8 cellular contexts compared by ENCODE assay signal in the genomic region with DNA sequence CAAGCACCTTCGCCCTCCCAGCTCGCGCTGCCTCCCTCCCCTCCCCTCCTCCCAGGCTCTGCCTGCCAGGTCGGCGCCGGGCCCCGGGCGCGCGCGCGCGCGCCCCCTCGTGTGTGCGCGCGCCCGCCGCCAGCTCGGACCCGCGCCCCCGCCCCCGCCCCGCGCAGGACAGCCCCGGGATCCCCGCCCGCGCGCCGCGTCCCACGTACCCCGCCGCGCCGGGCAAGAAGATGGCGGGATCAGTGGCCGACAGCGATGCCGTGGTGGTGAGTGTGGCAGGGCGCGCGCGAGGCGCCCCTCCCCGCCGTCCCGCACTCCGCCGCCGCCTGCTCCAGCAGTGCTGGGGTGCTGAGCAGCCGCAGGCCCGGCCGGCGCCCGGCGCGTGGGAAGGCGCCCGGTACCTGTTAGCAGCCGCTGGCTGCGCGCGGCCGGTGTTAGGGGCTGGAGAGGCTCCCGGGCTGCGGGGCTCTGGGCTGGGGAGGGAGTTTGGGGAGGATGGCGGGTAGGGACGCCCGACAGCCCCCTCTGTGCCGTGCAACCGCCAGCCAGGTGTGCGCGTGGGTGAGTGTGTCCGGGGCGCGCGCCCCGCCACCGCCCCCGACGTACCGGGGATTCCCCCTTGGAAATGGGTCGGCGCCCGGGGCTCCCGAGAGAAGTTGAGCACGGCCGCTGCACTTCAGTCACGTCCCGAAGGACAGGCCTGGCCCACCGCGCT. TPM values are rescaled to one million over a fixed set of nuclear protein-coding genes. Genes with fewer than 3 reads are reported as not detected.
DNase-seq lines count a peak whose midpoint lies in the region; TF ChIP-seq lines count a peak whose summit lies in the region.

No MANE protein-coding gene starts in this region.

- peak; percentile 69 to 89 (median 82) for DNase-seq in NCI-H1417 (lab: John Stamatoyannopoulos, UW)
- no peak for DNase-seq in NCI-H1417 treated with DMSO at 0.1 percent for 48 hours (lab: John Stamatoyannopoulos, UW)
- peak; percentile 77 for DNase-seq in HEK293T (ENCODE audit: extremely low spot score)
- DNase-seq in NCI-H1105 treated with DMSO at 0.1 percent for 48 hours (lab: John Stamatoyannopoulos, UW), result peak; percentile 25
- DNase-seq in activated CD8-positive, alpha-beta memory T cell treated with anti-CD3 and anti-CD28 coated beads for 24 hours, result peak; percentile 82
- peak; percentile 18 for DNase-seq in effector CD8-positive, alpha-beta T cell (lab: John Stamatoyannopoulos, UW)
- DNase-seq in lung microvascular endothelial cell (ENCODE audit: low read depth in 2 of 2), result peak; percentile 65 to 80
- peak; percentile 21 to 38 (median 30) for DNase-seq in stimulated activated CD4-positive, alpha-beta T cell treated with anti-CD3 and anti-CD28 coated beads, TNF-alpha, amount 100 ng/mL, for 4 hours (ENCODE audit: low read depth in 3 of 3)

- CTCF ChIA-PET in HEK293T (lab: Yijun Ruan, JAX), result no interaction called here

- POLR2A ChIA-PET in HEK293T (lab: Yijun Ruan, JAX), result interaction anchor here (0.7 to 1.5 kb wide), 6 partner anchors 13 to 95 kb away, joined by 3 read pairs; no protein-coding TSS in a partner anchor

TF ChIP-seq in HEK293T, 16 proteins besides CTCF, POLR2A, EP300 and RAD21:
- TF ChIP-seq FOXM1 (IDR thresholded peaks at IDR 0.05; ENCODE audit: borderline replicate concordance) (no peak), ELF4 (IDR thresholded peaks at IDR 0.05) (no peak), ZNF384 (IDR thresholded peaks at IDR 0.05) (no peak), SP1 (IDR thresholded peaks at IDR 0.05) (no peak), FOXA1 (IDR thresholded peaks at IDR 0.05) (no peak), HDGF (IDR thresholded peaks at IDR 0.05; ENCODE audit: borderline replicate concordance) (no peak), L3MBTL2 (conservative IDR thresholded peaks at IDR 0.05) (no peak), SUZ12 (IDR thresholded peaks at IDR 0.05) (no peak), BHLHE40 (IDR thresholded peaks at IDR 0.05; ENCODE audit: borderline replicate concordance) (no peak), FOXK2 (IDR thresholded peaks at IDR 0.05) (no peak)
- TF ChIP-seq, protein P1, sequence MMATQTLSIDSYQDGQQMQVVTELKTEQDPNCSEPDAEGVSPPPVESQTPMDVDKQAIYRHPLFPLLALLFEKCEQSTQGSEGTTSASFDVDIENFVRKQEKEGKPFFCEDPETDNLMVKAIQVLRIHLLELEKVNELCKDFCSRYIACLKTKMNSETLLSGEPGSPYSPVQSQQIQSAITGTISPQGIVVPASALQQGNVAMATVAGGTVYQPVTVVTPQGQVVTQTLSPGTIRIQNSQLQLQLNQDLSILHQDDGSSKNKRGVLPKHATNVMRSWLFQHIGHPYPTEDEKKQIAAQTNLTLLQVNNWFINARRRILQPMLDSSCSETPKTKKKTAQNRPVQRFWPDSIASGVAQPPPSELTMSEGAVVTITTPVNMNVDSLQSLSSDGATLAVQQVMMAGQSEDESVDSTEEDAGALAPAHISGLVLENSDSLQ (IDR thresholded peaks at IDR 0.05), result no peak

RNA-seq across cellular contexts. Expression of gene LGALSL, which starts 0.5 kb away (rescaled TPM):
- total RNA-seq in lung microvascular endothelial cell, result 2.4 and 2.6 TPM in 2 replicates
